In the genomic region with DNA sequence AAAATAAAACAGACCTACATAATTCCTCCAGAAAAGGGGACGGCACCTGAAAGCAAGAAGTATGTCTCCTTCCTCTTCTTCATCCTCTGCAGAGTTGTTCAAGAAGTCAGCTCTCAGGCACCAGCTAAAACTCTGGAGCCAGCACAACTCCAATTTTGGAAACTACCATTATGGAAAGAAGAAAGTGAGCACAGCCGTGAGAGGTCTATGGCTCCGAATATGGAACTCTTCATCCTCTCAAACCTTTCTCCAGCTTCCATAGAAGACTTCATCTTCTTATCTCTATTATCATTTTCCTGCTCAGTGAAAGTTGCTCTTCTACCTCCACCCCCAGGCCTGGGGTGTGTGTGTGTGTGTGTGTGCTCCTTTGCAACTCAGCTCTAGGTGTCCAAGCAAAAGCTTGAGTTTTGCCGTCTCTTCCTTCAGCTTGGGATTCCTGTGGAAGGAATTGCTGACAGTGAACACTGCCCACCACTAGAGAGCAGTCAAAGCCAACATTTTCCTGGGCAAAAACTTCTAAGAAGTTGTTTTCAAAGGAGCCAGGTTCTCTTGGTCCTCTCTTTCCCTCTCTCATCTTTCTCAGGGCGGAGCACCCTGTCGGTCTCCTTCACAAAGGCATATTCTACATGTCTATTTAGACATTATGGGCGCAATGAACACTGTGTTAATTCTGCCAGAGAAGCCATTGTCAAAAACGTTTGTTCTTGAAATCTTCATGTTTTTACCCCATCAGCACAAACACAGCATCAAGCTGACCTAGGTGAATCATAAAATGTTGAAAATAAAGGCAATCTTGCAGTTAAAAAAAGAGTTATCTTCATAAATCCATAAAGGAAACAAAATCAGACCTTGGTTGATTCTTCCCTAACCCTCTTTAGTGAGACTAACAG, we compare ENCODE assay signal across 8 cellular contexts.
A peak's percentile ranks its signal among the peaks of the same experiment; 100 is the strongest.
DNase-seq lines count a peak whose midpoint lies in the region; ATAC-seq, FAIRE-seq and TF ChIP-seq lines count a peak whose summit lies in the region.

No MANE protein-coding gene starts in this region.

- no peaks in the 10 kb centered on the region for H3K27me3 ChIP-seq in DOHH2 (ENCODE audit: control insufficient read depth, low read length)
- no peaks in the 10 kb centered on the region for H3K27me3 ChIP-seq in Peyer's patch
- no peaks in the 10 kb centered on the region for H3K27me3 ChIP-seq in endothelial cell of umbilical vein (ENCODE audit: control insufficient read depth in 2 of 2, insufficient read depth in 2 of 2, low read length in 2 of 2)

- H4K20me1 ChIP-seq in DOHH2 (ENCODE audit: control insufficient read depth, insufficient read depth, low read depth, low read length) (no peaks in the 10 kb centered on the region), endothelial cell of umbilical vein (replicated peaks; ENCODE audit: control insufficient read depth, extremely low read depth, insufficient read depth, low read length) (no peaks in the 10 kb centered on the region)

- TF ChIP-seq POLR2A in Peyer's patch (IDR thresholded peaks at IDR 0.05) = no peak
- TF ChIP-seq POLR2A in endothelial cell of umbilical vein (IDR thresholded peaks at IDR 0.05; ENCODE audit: low read depth, low read length) = no peak

- dilution Hi-C loops in endothelial cell of umbilical vein (cut with MboI; ENCODE audit: extremely low pct_ligation_motif_present, low sequenced_read_pairs) = no loop called here

- H3K4me2 ChIP-seq in DOHH2 (ENCODE audit: low read length) (no peak overlapping the region), endothelial cell of umbilical vein (ENCODE audit: insufficient read depth, low read length) (no peak overlapping the region)

- no peaks in the 10 kb centered on the region for H3F3A ChIP-seq in DOHH2 (ENCODE audit: control insufficient read depth, insufficient read depth)

- intact Hi-C loops in endothelial cell of umbilical vein (cut with micrococcal nuclease) = loop anchor here (1.0 to 10.0 kb wide), 5 partner anchors 529 to 1122 kb away; no protein-coding TSS in a partner anchor
- intact Hi-C loops in mucosa of descending colon (cut with DNase I, micrococcal nuclease) = no loop called here

- H3K9me3 ChIP-seq in DOHH2 (ENCODE audit: control insufficient read depth, insufficient read depth, low read length) (no peaks in the 10 kb centered on the region), Peyer's patch (no peaks in the 10 kb centered on the region), endothelial cell of umbilical vein (replicated peaks; ENCODE audit: control insufficient read depth, insufficient read depth, low read length) (no peaks in the 10 kb centered on the region), mucosa of descending colon (no peaks in the 10 kb centered on the region)

- POLR2A ChIA-PET in endothelial cell of umbilical vein (lab: Charles Lee) = no interaction called here

- H3K27ac ChIP-seq in DOHH2 (ENCODE audit: low read depth, low read length) (no peak overlapping the region), Peyer's patch (no peak overlapping the region), endothelial cell of umbilical vein (ENCODE audit: insufficient read depth, low read depth, low read length) (no peak overlapping the region)

- no peak overlapping the region for H2AFZ ChIP-seq in endothelial cell of umbilical vein (ENCODE audit: low read depth, low read length)

- H3K9me2 ChIP-seq in DOHH2 (replicated peaks; ENCODE audit: control insufficient read depth, low read length) = no peaks in the 10 kb centered on the region

- H3K36me3 ChIP-seq in DOHH2 (ENCODE audit: control insufficient read depth, low read length) (no peaks in the 10 kb centered on the region), Peyer's patch (no peaks in the 10 kb centered on the region), endothelial cell of umbilical vein (ENCODE audit: control insufficient read depth in 2 of 2, extremely low read depth in 1 of 2, insufficient read depth in 2 of 2, low read length in 2 of 2) (no peaks in the 10 kb centered on the region), mucosa of descending colon (ENCODE audit: low read depth) (no peaks in the 10 kb centered on the region)

- no TSS peak for BruUV-seq in endothelial cell of umbilical vein (replicated peaks; lab: Mats Ljungman, UMichigan)

- H3K4me1 ChIP-seq in DOHH2 (ENCODE audit: control insufficient read depth, low read length) (no peaks in the 10 kb centered on the region), Peyer's patch (no peaks in the 10 kb centered on the region), endothelial cell of umbilical vein (ENCODE audit: control insufficient read depth, extremely low read depth, insufficient read depth, low read length) (no peaks in the 10 kb centered on the region), mucosa of descending colon (ENCODE audit: low read depth) (no peaks in the 10 kb centered on the region)

- H3K79me2 ChIP-seq in DOHH2 (ENCODE audit: control insufficient read depth, low read length) = no peaks in the 10 kb centered on the region
- no peaks in the 10 kb centered on the region for H3K79me2 ChIP-seq in endothelial cell of umbilical vein (ENCODE audit: control insufficient read depth, insufficient read depth, low read length)

- H3K9me1 ChIP-seq in endothelial cell of umbilical vein (replicated peaks; ENCODE audit: control insufficient read depth, extremely low read depth, insufficient read depth, low read length) = no peaks in the 10 kb centered on the region

- no peak overlapping the region for H3K4me3 ChIP-seq in DOHH2 (ENCODE audit: low read length)
- no peak overlapping the region for H3K4me3 ChIP-seq in Peyer's patch
- H3K4me3 ChIP-seq in endothelial cell of umbilical vein (replicated peaks in 1 of 3; ENCODE audit: insufficient read depth in 1 of 3, low read depth in 1 of 3, low read length in 3 of 3) = no peak overlapping the region
- no peak overlapping the region for H3K4me3 ChIP-seq in mucosa of descending colon

- FAIRE-seq in HTR-8/SVneo (lab: Jason Lieb, UNC) (no peak), endothelial cell of umbilical vein (lab: Jason Lieb, UNC) (peak; percentile 24)

- no peak overlapping the region for H3K9ac ChIP-seq in endothelial cell of umbilical vein (replicated peaks; ENCODE audit: extremely low read depth, insufficient read depth, low read length)

- CTCF ChIA-PET in endothelial cell of umbilical vein (lab: Charles Lee) = interaction anchor here (0.6 to 4.4 kb wide), 27 partner anchors 8 to 1122 kb away, joined by 3 to 76 read pairs (median 7); partner anchors contain the start of gene TSHR

- peak; percentile 37 for DNase-seq in HTR-8/SVneo (ENCODE audit: insufficient read length, low spot score)
- DNase-seq in Peyer's patch = peak in 1 of 3 donors; percentile 44
- peak; percentile 47 for DNase-seq in endothelial cell of umbilical vein (ENCODE audit: low read depth, low spot score)
- peak in 1 of 3 donors; percentile 25 for DNase-seq in mucosa of descending colon
- no peak for DNase-seq in stimulated activated CD8-positive, alpha-beta memory T cell treated with anti-CD3 and anti-CD28 coated beads, Interleukin-4, amount 100 ng/mL, for 48 hours
- DNase-seq in activated CD4-positive, CD25-positive, alpha-beta regulatory T cell (lab: John Stamatoyannopoulos, UW) = no peak

- TF ChIP-seq CTCF in DOHH2 (IDR thresholded peaks at IDR 0.05; ENCODE audit: low read depth, low read length, poor library complexity, severe bottlenecking) = peak; percentile 67
- peak in 4 of 6 experiments; percentile 30 to 62 (median 49) for TF ChIP-seq CTCF in Peyer's patch (IDR thresholded peaks at IDR 0.05)
- TF ChIP-seq CTCF in endothelial cell of umbilical vein (IDR thresholded peaks at IDR 0.05; ENCODE audit: extremely low read depth in 1 of 2, insufficient read depth in 1 of 2, low read depth in 1 of 2, low read length in 2 of 2) = peak; percentile 46 to 61
- no peak for TF ChIP-seq CTCF in mucosa of descending colon (IDR thresholded peaks at IDR 0.05)

- ATAC-seq in mucosa of descending colon (peak; percentile 48), HG02571 (IDR thresholded peaks at IDR 0.05; ENCODE audit: unreplicated experiment) (no peak)

TF ChIP-seq in endothelial cell of umbilical vein, 7 proteins besides CTCF, POLR2A, EP300 and RAD21:
- TF ChIP-seq MAX (IDR thresholded peaks at IDR 0.05; ENCODE audit: insufficient read depth, insufficient read length) = no peak
- no peak for TF ChIP-seq FOS (IDR thresholded peaks at IDR 0.05; ENCODE audit: borderline replicate concordance, insufficient read depth, low read length)
- no peak for TF ChIP-seq MYC (IDR thresholded peaks at IDR 0.05; ENCODE audit: low read depth, low read length)
- no peak for TF ChIP-seq GATA2 (IDR thresholded peaks at IDR 0.05; ENCODE audit: insufficient read depth, insufficient read length, low read depth, low read length)
- no peak for TF ChIP-seq EZH2 (IDR thresholded peaks at IDR 0.05; ENCODE audit: borderline replicate concordance, low read depth, low read length, severe bottlenecking)
- no peak for TF ChIP-seq JUN (IDR thresholded peaks at IDR 0.05; ENCODE audit: borderline replicate concordance, insufficient read depth, insufficient read length, low read depth)
- TF ChIP-seq POLR2AphosphoS5 (IDR thresholded peaks at IDR 0.05; ENCODE audit: insufficient read depth, low read depth, low read length) = no peak

Comparison
In these comparisons a context has a peak if more than half of its experiments do, and no peak if none do; other contexts are left out.
1. DNase-seq: peak in HTR-8/SVneo (single experiment) and endothelial cell of umbilical vein (single experiment); none in stimulated activated CD8-positive, alpha-beta memory T cell treated with anti-CD3 and anti-CD28 coated beads, Interleukin-4, amount 100 ng/mL, for 48 hours (single experiment) and activated CD4-positive, CD25-positive, alpha-beta regulatory T cell (0 of 4).